ENCODE assay signal across 12 cellular contexts in the genomic region with DNA sequence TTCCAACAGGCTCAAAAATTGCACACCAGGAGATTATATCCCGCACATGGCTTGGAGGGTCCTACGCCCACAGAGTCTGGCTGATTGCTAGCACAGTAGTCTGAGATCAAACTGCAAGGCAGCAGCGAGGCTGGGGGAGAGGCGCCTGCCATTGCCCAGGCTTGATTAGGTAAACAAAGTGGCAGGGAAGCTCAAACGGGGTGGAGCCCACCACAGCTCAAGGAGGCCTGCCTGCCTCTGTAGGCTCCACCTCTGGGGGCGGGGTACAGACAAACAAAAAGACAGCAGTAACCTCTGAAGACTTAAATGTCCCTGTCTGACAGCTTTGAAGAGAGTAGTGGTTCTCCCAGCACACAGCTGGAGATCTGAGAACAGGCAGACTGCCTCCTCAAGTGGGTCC. TPM values are rescaled to one million over a fixed set of nuclear protein-coding genes. Genes with fewer than 3 reads are reported as not detected.
"Had no signal": no experiment of that assay in that cellular context is flagged by ENCODE, and none has a peak within 500 bp of the region (broad histone marks: within the 10 kb centered on the region; RNA-seq: fewer than 3 reads in every experiment).

No MANE protein-coding gene starts in this region.

RNA-seq across cellular contexts. Expression of a gene that starts 19.3 kb away (rescaled TPM):
- total RNA-seq: left lobe of liver; left lung; lower leg skin; lower lobe of right lung; lung; mammary epithelial cell; mesenteric fat pad; myocyte; naive thymus-derived CD4-positive, alpha-beta T cell; naive thymus-derived CD8-positive, alpha-beta T cell had no signal
- polyA plus RNA-seq: immature natural killer cell; keratinocyte; naive thymus-derived CD8-positive, alpha-beta T cell had no signal
